ENCODE assay signal across 8 cellular contexts in the genomic region with DNA sequence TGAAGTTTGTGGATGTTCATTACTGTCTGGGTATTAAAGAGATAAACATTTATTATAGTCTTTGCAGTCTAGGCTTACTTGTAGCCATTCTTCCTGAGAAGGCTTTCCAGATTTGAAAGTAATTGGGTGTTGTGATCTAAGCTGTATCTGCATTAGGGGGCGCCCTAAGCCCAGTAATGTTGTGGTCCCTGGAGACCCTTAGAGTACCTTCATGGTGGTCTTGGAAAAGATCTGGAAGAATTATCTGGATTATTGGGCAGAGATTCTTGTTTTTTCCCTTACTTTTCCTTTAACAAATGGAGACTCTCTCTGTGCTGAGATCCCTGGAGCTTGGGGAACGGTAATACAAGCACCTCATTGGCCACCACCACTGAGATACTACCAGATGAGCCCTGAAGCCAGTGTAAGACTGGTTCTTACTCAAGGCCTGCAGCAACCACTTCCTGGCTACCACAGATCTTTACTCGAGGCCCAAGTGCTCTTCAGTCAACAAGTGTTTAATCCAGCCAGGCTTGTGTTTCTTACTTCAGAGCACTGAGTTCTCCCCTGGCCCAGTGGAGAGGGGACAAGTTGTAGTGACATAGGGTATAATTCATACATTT.
DNase-seq lines count a peak whose midpoint lies in the region; ATAC-seq and TF ChIP-seq lines count a peak whose summit lies in the region.
"Had no signal": no experiment of that assay in that cellular context is flagged by ENCODE, and none has a peak within 500 bp of the region (broad histone marks: within the 10 kb centered on the region; RNA-seq: fewer than 3 reads in every experiment).

No MANE protein-coding gene starts in this region.

- H3K36me3 Mint-ChIP-seq in neural crest cell (ENCODE audit: low read depth), result no peaks in the 10 kb centered on the region
- H3K36me3 Mint-ChIP-seq in stimulated activated memory B cell treated with anti-CD40 and anti-IgM and Interleukin-4, amounts not matched to agents 10 μg/mL and 1 μg/mL and 100 μg/mL, for 72 hours, result peaks cover 7% of the 10 kb centered on the region

- H3K27ac Mint-ChIP-seq in neural crest cell (ENCODE audit: unreplicated experiment), result no peak overlapping the region
- no peak overlapping the region for H3K27ac Mint-ChIP-seq in stimulated activated memory B cell treated with anti-CD40 and anti-IgM and Interleukin-4, amounts not matched to agents 10 μg/mL and 1 μg/mL and 100 μg/mL, for 72 hours

- peaks cover 9% of the 10 kb centered on the region for H3K9me3 Mint-ChIP-seq in neural crest cell
- peaks cover 10% of the 10 kb centered on the region for H3K9me3 Mint-ChIP-seq in stimulated activated memory B cell treated with anti-CD40 and anti-IgM and Interleukin-4, amounts not matched to agents 10 μg/mL and 1 μg/mL and 100 μg/mL, for 72 hours

- TF ChIP-seq CTCF in GM12873 (IDR thresholded peaks at IDR 0.05; ENCODE audit: insufficient read depth, low read depth, low read length, missing control alignments) (peak; percentile 33), cardiac fibroblast (IDR thresholded peaks at IDR 0.05; ENCODE audit: low read depth, low read length) (peak; percentile 11), neural crest cell (conservative IDR thresholded peaks at IDR 0.05) (no peak)

- no peak overlapping the region for H3K4me3 Mint-ChIP-seq in neural crest cell
- no peak overlapping the region for H3K4me3 Mint-ChIP-seq in stimulated activated memory B cell treated with anti-CD40 and anti-IgM and Interleukin-4, amounts not matched to agents 10 μg/mL and 1 μg/mL and 100 μg/mL, for 72 hours

- no peak overlapping the region for H3K4me3 ChIP-seq in cardiac fibroblast (replicated peaks in 1 of 2; ENCODE audit: low read depth in 2 of 2, low read length in 2 of 2)

- DNase-seq in LHCN-M2 (ENCODE audit: low read depth), result peak; percentile 20
- DNase-seq in cardiac fibroblast (ENCODE audit: low read depth in 2 of 2), result peak; percentile 18 to 31
- peak; percentile 33 for DNase-seq in neural crest cell (ENCODE audit: low read depth, low spot score)
- DNase-seq in SW 1271 (lab: John Stamatoyannopoulos, UW), result no peak
- DNase-seq: stimulated activated CD4-positive, alpha-beta T cell treated with anti-CD3 and anti-CD28 coated beads, Interleukin-2, amount 100 ng/mL, for 24 hours had no signal

- no peak for ATAC-seq in GM19328 (IDR thresholded peaks at IDR 0.05; ENCODE audit: unreplicated experiment)
- ATAC-seq in stimulated activated memory B cell treated with anti-CD40 and anti-IgM and Interleukin-4, amounts not matched to agents 10 μg/mL and 1 μg/mL and 100 μg/mL, for 72 hours, result no peak

- no peaks in the 10 kb centered on the region for H3K27me3 Mint-ChIP-seq in neural crest cell (ENCODE audit: low read depth)
- H3K27me3 Mint-ChIP-seq in stimulated activated memory B cell treated with anti-CD40 and anti-IgM and Interleukin-4, amounts not matched to agents 10 μg/mL and 1 μg/mL and 100 μg/mL, for 72 hours, result no peaks in the 10 kb centered on the region

- H3K4me1 Mint-ChIP-seq in neural crest cell, result no peaks in the 10 kb centered on the region
- H3K4me1 Mint-ChIP-seq in stimulated activated memory B cell treated with anti-CD40 and anti-IgM and Interleukin-4, amounts not matched to agents 10 μg/mL and 1 μg/mL and 100 μg/mL, for 72 hours, result no peaks in the 10 kb centered on the region

Comparison
In these comparisons a context has a peak if more than half of its experiments do, and no peak if none do; other contexts are left out.
1. DNase-seq: peak in LHCN-M2 (single experiment), cardiac fibroblast (2 of 2) and neural crest cell (single experiment); none in SW 1271 (0 of 2).